In genomic region chr15:46543626-46544025, GRCh38 we compare ENCODE assay signal across 30 cellular contexts.
"Had no signal": no experiment of that assay in that cellular context is flagged by ENCODE, and none has a peak within 500 bp of the region (broad histone marks: within the 10 kb centered on the region; RNA-seq: fewer than 3 reads in every experiment).

No MANE protein-coding gene starts in this region.

- H3K4me1 ChIP-seq: esophagus squamous epithelium, heart left ventricle had no signal

- H3K27me3 ChIP-seq: brain microvascular endothelial cell, esophagus squamous epithelium, heart left ventricle had no signal

- H3K4me3 ChIP-seq: esophagus squamous epithelium, heart left ventricle had no signal

- H3K4me1 Mint-ChIP-seq: activated B cell treated with CpG ODN at 0.5 μM for 24 hours; activated T-helper 17 cell treated with anti-CD3 and anti-CD28 coated beads, Interleukin-2, amount 50 U/mL, for 72 hours; T-helper 17 cell had no signal

- H3K27ac Mint-ChIP-seq: activated B cell treated with CpG ODN at 0.5 μM for 24 hours; activated CD8-positive, alpha-beta T cell treated with anti-CD3 and anti-CD28 coated beads for 36 hours; activated naive CD8-positive, alpha-beta T cell; activated T-helper 17 cell treated with anti-CD3 and anti-CD28 coated beads, Interleukin-2, amount 50 U/mL, for 72 hours; T-helper 17 cell; T-helper 2 cell treated with Interferon-gamma antibody and Interleukin-4, amounts not matched to agents 5 μg/mL and 100 μg/mL, for 36 hours had no signal

- H3K27ac ChIP-seq: brain microvascular endothelial cell, epithelial cell of prostate, esophagus squamous epithelium, heart left ventricle, WERI-Rb-1 had no signal

- ATAC-seq: activated CD4-positive, CD25-positive, alpha-beta regulatory T cell treated with anti-CD3 and anti-CD28 coated beads, Interleukin-2, amount 50 U/mL, for 24 hours; activated CD8-positive, alpha-beta T cell treated with anti-CD3 and anti-CD28 coated beads for 36 hours; activated T-cell treated with anti-CD3 and anti-CD28 coated beads, Interleukin-2, amount 50 U/mL, for 4 hours; activated T-helper 17 cell treated with anti-CD3 and anti-CD28 coated beads, Interleukin-2, amount 50 U/mL, for 72 hours; heart left ventricle; T-helper 17 cell had no signal

- H3K36me3 ChIP-seq: brain microvascular endothelial cell, esophagus squamous epithelium, heart left ventricle, WERI-Rb-1 had no signal

- H3K4me3 Mint-ChIP-seq: activated B cell treated with CpG ODN at 0.5 μM for 24 hours; activated CD8-positive, alpha-beta T cell treated with anti-CD3 and anti-CD28 coated beads for 36 hours; activated naive CD8-positive, alpha-beta T cell; activated T-cell treated with anti-CD3 and anti-CD28 coated beads, Interleukin-2, amount 50 U/mL, for 4 hours; activated T-helper 17 cell treated with anti-CD3 and anti-CD28 coated beads, Interleukin-2, amount 50 U/mL, for 72 hours; T-helper 17 cell; T-helper 2 cell treated with Interferon-gamma antibody and Interleukin-4, amounts not matched to agents 5 μg/mL and 100 μg/mL, for 36 hours had no signal

- H3K27me3 Mint-ChIP-seq: activated B cell treated with CpG ODN at 0.5 μM for 24 hours; activated CD8-positive, alpha-beta T cell treated with anti-CD3 and anti-CD28 coated beads for 36 hours; activated T-helper 17 cell treated with anti-CD3 and anti-CD28 coated beads, Interleukin-2, amount 50 U/mL, for 72 hours; T-helper 17 cell had no signal

- DNase-seq: activated B cell treated with CpG ODN at 0.5 μM for 24 hours; activated CD4-positive, alpha-beta T cell treated with anti-CD3 and anti-CD28 coated beads for 48 hours; activated CD4-positive, alpha-beta T cell treated with anti-CD3 and anti-CD28 coated beads, Interleukin-2, amount 50 U/mL, for 1 hour; activated CD4-positive, alpha-beta T cell treated with anti-CD3 and anti-CD28 coated beads, Interleukin-2, amount 50 U/mL, for 48 hours; activated CD8-positive, alpha-beta memory T cell treated with anti-CD3 and anti-CD28 coated beads for 24 hours; activated CD8-positive, alpha-beta T cell treated with anti-CD3 and anti-CD28 coated beads for 36 hours; activated effector memory CD4-positive, alpha-beta T cell treated with Interleukin-2 at 50 U/mL for 16 hours; activated gamma-delta T cell treated with Interleukin-2 at 50 U/mL for 16 hours; activated naive CD4-positive, alpha-beta T cell treated with anti-CD3 and anti-CD28 coated beads, Interleukin-2, amount 50 U/mL, for 16 hours; activated naive CD4-positive, alpha-beta T cell treated with Interleukin-2 at 50 U/mL for 16 hours; activated T-cell treated with anti-CD3 and anti-CD28 coated beads, Interleukin-2, amount 50 U/mL, for 4 hours; amniotic stem cell; anterior cingulate cortex; brain microvascular endothelial cell; cortex of kidney; dermis blood vessel endothelial cell; effector CD4-positive, alpha-beta T cell; esophagus squamous epithelium; foreskin melanocyte; glutamatergic neuron; heart left ventricle; T-helper 1 cell; T-helper 17 cell; T1000; WERI-Rb-1 had no signal
